ENCODE assay signal across 8 cellular contexts in genomic region chr3:195994343-195994742, GRCh38.
DNase-seq lines count a peak whose midpoint lies in the region; ATAC-seq and TF ChIP-seq lines count a peak whose summit lies in the region.
"Not testable (repeated sequence)": the region's sequence is repeated elsewhere in the genome, so short reads cannot be mapped to it uniquely, and the experiment has no call there.

No MANE protein-coding gene starts in this region.

- CTCF ChIA-PET in Calu3 (lab: Charles Lee): not testable (repeated sequence)
- CTCF ChIA-PET in activated naive CD4-positive, alpha-beta T cell treated with anti-CD3 and anti-CD28 coated beads for 36 hours (lab: Charles Lee): interaction anchor here (0.6 to 1.1 kb wide), 2 partner anchors 191 to 429 kb away, joined by 3 to 4 read pairs; no protein-coding TSS in a partner anchor

- H3K4me3 Mint-ChIP-seq in Calu3 (ENCODE audit: low read depth, unreplicated experiment); activated naive CD4-positive, alpha-beta T cell treated with anti-CD3 and anti-CD28 coated beads for 36 hours: not testable (repeated sequence)

- not testable (repeated sequence) for TF ChIP-seq CTCF in Calu3 (IDR thresholded peaks at IDR 0.05; ENCODE audit: unreplicated experiment)
- TF ChIP-seq CTCF in epithelial cell of proximal tubule (conservative IDR thresholded peaks at IDR 0.05; ENCODE audit: low read depth, low read length): peak; percentile 51
- peak in 1 of 4 donors; percentile 50 for TF ChIP-seq CTCF in right lobe of liver (IDR thresholded peaks at IDR 0.05)
- peak in 1 of 7 experiments; percentile 42 for TF ChIP-seq CTCF in stomach (IDR thresholded peaks at IDR 0.05)

- H3K27ac ChIP-seq in right lobe of liver, stomach: not testable (repeated sequence)

- not testable (repeated sequence) for H3K4me1 Mint-ChIP-seq in Calu3 (ENCODE audit: low read depth, unreplicated experiment); activated naive CD4-positive, alpha-beta T cell treated with anti-CD3 and anti-CD28 coated beads for 36 hours (ENCODE audit: low read depth)

- not testable (repeated sequence) for H3K4me1 ChIP-seq in right lobe of liver, stomach

- H3K27me3 Mint-ChIP-seq in Calu3 (ENCODE audit: unreplicated experiment): peaks cover 12% of the 10 kb centered on the region
- not testable (repeated sequence) for H3K27me3 Mint-ChIP-seq in activated naive CD4-positive, alpha-beta T cell treated with anti-CD3 and anti-CD28 coated beads for 36 hours (ENCODE audit: low read depth)

- peaks cover 17% of the 10 kb centered on the region for H3K36me3 Mint-ChIP-seq in Calu3 (ENCODE audit: insufficient read depth, unreplicated experiment)
- H3K36me3 Mint-ChIP-seq in activated naive CD4-positive, alpha-beta T cell treated with anti-CD3 and anti-CD28 coated beads for 36 hours (ENCODE audit: low read depth): not testable (repeated sequence)

- not testable (repeated sequence) for TF ChIP-seq POLR2A in right lobe of liver (IDR thresholded peaks at IDR 0.05); stomach (IDR thresholded peaks at IDR 0.05)

- intact Hi-C loops in Calu3 (cut with micrococcal nuclease; ENCODE audit: unreplicated experiment); right lobe of liver (cut with DNase I); stomach (cut with DNase I; ENCODE audit: low total_unique reads): not testable (repeated sequence)
- intact Hi-C loops in activated naive CD4-positive, alpha-beta T cell treated with anti-CD3 and anti-CD28 coated beads for 36 hours (cut with micrococcal nuclease): loop anchor here (1.0 to 5.0 kb wide), 2 partner anchors 88 to 135 kb away; partner anchors contain the start of gene TFRC

- ATAC-seq in right lobe of liver: not testable (repeated sequence)

- not testable (repeated sequence) for H3K9me3 Mint-ChIP-seq in Calu3 (ENCODE audit: low read depth, unreplicated experiment); activated naive CD4-positive, alpha-beta T cell treated with anti-CD3 and anti-CD28 coated beads for 36 hours

- H3K36me3 ChIP-seq in right lobe of liver, stomach: not testable (repeated sequence)

- not testable (repeated sequence) for H3K27me3 ChIP-seq in right lobe of liver, stomach

- H3K27ac Mint-ChIP-seq in Calu3 (ENCODE audit: unreplicated experiment); activated naive CD4-positive, alpha-beta T cell treated with anti-CD3 and anti-CD28 coated beads for 36 hours: not testable (repeated sequence)

- not testable (repeated sequence) for BruUV-seq in Calu3 (replicated peaks; lab: Mats Ljungman, UMichigan)

- no CpG with 5 or more reads among the region's 14 CpGs for WGBS in right lobe of liver (ENCODE audit: insufficient coverage, low coverage, low lambda C conversion rate, missing lambda C conversion rate)
- 18 to 26% (median 21%) methylated on average over 13 to 14 of the region's 14 CpGs; no CpG with 5 or more reads in 1 of the 5 donors for whole genome bisulfite sequencing in stomach, 5 donors

- H3K9me3 ChIP-seq in right lobe of liver, stomach: not testable (repeated sequence)

- TF ChIP-seq EP300 in stomach (IDR thresholded peaks at IDR 0.05): not testable (repeated sequence)

- DNase-seq in Calu3 (peak; percentile 61), M059J (ENCODE audit: low read depth) (peak; percentile 12), right lobe of liver (peak; percentile 55 to 73 (median 67)), stomach (peak; percentile 41)
- DNase-seq in activated CD4-positive, alpha-beta T cell treated with anti-CD3 and anti-CD28 coated beads for 24 hours (ENCODE audit: low read depth in 2 of 2): peak; percentile 27 to 42
- DNase-seq in activated naive CD4-positive, alpha-beta T cell treated with anti-CD3 and anti-CD28 coated beads for 36 hours: peak; percentile 85
- DNase-seq in epithelial cell of proximal tubule (ENCODE audit: low read depth): not testable (repeated sequence)
- peak; percentile 48 for DNase-seq in stimulated activated CD4-positive, alpha-beta T cell treated with anti-CD3 and anti-CD28 coated beads, Interleukin-12 subunit alpha, Interleukin-12 subunit beta, amount 100 ng/mL, for 4 hours

- not testable (repeated sequence) for H3K4me3 ChIP-seq in epithelial cell of proximal tubule (ENCODE audit: low read depth, low read length); right lobe of liver; stomach
